13 cellular contexts compared by ENCODE assay signal in genomic region chr2:88027709-88028389, GRCh38. TPM values are rescaled to one million over a fixed set of nuclear protein-coding genes. Genes with fewer than 3 reads are reported as not detected.
A peak's percentile ranks its signal among the peaks of the same experiment; 100 is the strongest.
DNase-seq lines count a peak whose midpoint lies in the region; ATAC-seq and TF ChIP-seq lines count a peak whose summit lies in the region.
"Had no signal": no experiment of that assay in that cellular context is flagged by ENCODE, and none has a peak within 500 bp of the region (broad histone marks: within the 10 kb centered on the region; RNA-seq: fewer than 3 reads in every experiment).

No MANE protein-coding gene starts in this region.

- no peaks in the 10 kb centered on the region for H3K27me3 ChIP-seq in prostate gland (replicated peaks; ENCODE audit: insufficient read depth)

- no peaks in the 10 kb centered on the region for H3K9me3 ChIP-seq in prostate gland

- intact Hi-C loops in prostate gland (cut with DNase I): no loop called here

- H3K36me3 ChIP-seq in prostate gland: peaks cover 0 to 4% of the 10 kb centered on the region in 2 donors

- CTCF ChIA-PET in WTC11 (lab: Charles Lee): no interaction called here

- H3K4me1 Mint-ChIP-seq in WTC11: peaks cover 39% of the 10 kb centered on the region
- H3K4me1 Mint-ChIP-seq in nephron progenitor cell: peaks cover 6% of the 10 kb centered on the region
- H3K4me1 Mint-ChIP-seq: nephron had no signal

- DNase-seq in activated CD4-positive, CD25-positive, alpha-beta regulatory T cell treated with anti-CD3 and anti-CD28 coated beads, Interleukin-2, amount 50 U/mL, for 72 hours: no peak
- DNase-seq in WTC11 (ENCODE audit: low spot score) (no peak), nephron progenitor cell (no peak), prostate gland (ENCODE audit: low spot score) (no peak)
- DNase-seq: EL, H7, NCI-H1417 had no signal

- TF ChIP-seq CTCF in WTC11 (IDR thresholded peaks at IDR 0.05): no peak
- no peak for TF ChIP-seq CTCF in nephron progenitor cell (IDR thresholded peaks at IDR 0.05)
- no peak for TF ChIP-seq CTCF in prostate gland (IDR thresholded peaks at IDR 0.05)

- no peak for TF ChIP-seq POLR2A in prostate gland (IDR thresholded peaks at IDR 0.05)

- H3K36me3 Mint-ChIP-seq in WTC11 (peaks cover 5% of the 10 kb centered on the region; the same call in 1 of the 2 replicates), nephron progenitor cell (ENCODE audit: low read depth) (peaks cover 49% of the 10 kb centered on the region)

- H3K27me3 Mint-ChIP-seq in WTC11 (ENCODE audit: low read depth): no peaks in the 10 kb centered on the region
- no peaks in the 10 kb centered on the region for H3K27me3 Mint-ChIP-seq in nephron progenitor cell (ENCODE audit: low read depth, poor library complexity)

- H3K9me3 Mint-ChIP-seq in WTC11 (no peaks in the 10 kb centered on the region), nephron progenitor cell (no peaks in the 10 kb centered on the region)
- H3K9me3 Mint-ChIP-seq: nephron had no signal

- POLR2A ChIA-PET in WTC11 (lab: Charles Lee): no interaction called here

- no peaks in the 10 kb centered on the region for H3K4me1 ChIP-seq in prostate gland (replicated peaks)

- H3K27ac ChIP-seq in prostate gland: no peak overlapping the region

- ATAC-seq in activated CD4-positive, CD25-positive, alpha-beta regulatory T cell treated with anti-CD3 and anti-CD28 coated beads, Interleukin-2, amount 50 U/mL, for 24 hours: peak; percentile 61 to 63
- peak; percentile 52 for ATAC-seq in HG03095 (IDR thresholded peaks at IDR 0.05; ENCODE audit: unreplicated experiment)
- ATAC-seq in WTC11: no peak
- ATAC-seq in esophagus mucosa: no peak
- no peak for ATAC-seq in HG03432 (IDR thresholded peaks at IDR 0.05; ENCODE audit: unreplicated experiment)

- no peak overlapping the region for H3K4me3 ChIP-seq in prostate gland

- H3K4me3 Mint-ChIP-seq in WTC11 (no peak overlapping the region), nephron progenitor cell (no peak overlapping the region)
- H3K4me3 Mint-ChIP-seq: nephron had no signal

- H3K27ac Mint-ChIP-seq in WTC11 (peak overlapping the region; percentile 3; the same call in 1 of the 2 replicates), nephron progenitor cell (peak overlapping the region; percentile 2)
- H3K27ac Mint-ChIP-seq: nephron had no signal

- WGBS in prostate gland: 90% methylated on average over 10 of the region's 10 CpGs

TF ChIP-seq in WTC11, 78 proteins besides CTCF, POLR2A, EP300 and RAD21:
- no peak for TF ChIP-seq NR1H2 (CRISPR knock-in tag; IDR thresholded peaks at IDR 0.05)
- no peak for TF ChIP-seq ELF4 (CRISPR knock-in tag; IDR thresholded peaks at IDR 0.05; ENCODE audit: low read depth)

RNA-seq across cellular contexts. Expression of gene RNU2-63P, which starts 11.5 kb away (rescaled TPM):
- total RNA-seq in WTC11 (2021) (2.5 to 7.7 TPM (median 5.2 TPM) in 3 replicates), prostate gland (not detected), esophagus mucosa (5.2 TPM)

RNA-seq across cellular contexts. Expression of gene KRCC1, which starts 27.7 kb away (rescaled TPM):
- total RNA-seq in WTC11 (2021): 7.6 to 9.6 TPM (median 9.3 TPM) in 3 replicates
- total RNA-seq in prostate gland: 10 to 100 TPM; 18.7 to 36.6 TPM
- 15.5 TPM for total RNA-seq in esophagus mucosa

RNA-seq across cellular contexts. Expression of gene SMYD1, which starts 39.8 kb away (rescaled TPM):
- total RNA-seq in WTC11 (2021) (not detected in 3 replicates), prostate gland (1 to 10 TPM; 2.4 to 3.7 TPM), esophagus mucosa (not detected)
- total RNA-seq: astrocyte had no signal

Comparison
In these comparisons a context has a peak if more than half of its experiments do, and no peak if none do; other contexts are left out.
1. ATAC-seq: peak in activated CD4-positive, CD25-positive, alpha-beta regulatory T cell treated with anti-CD3 and anti-CD28 coated beads, Interleukin-2, amount 50 U/mL, for 24 hours (2 of 2) and HG03095 (single experiment); none in WTC11 (single experiment), esophagus mucosa (single experiment) and HG03432 (single experiment).